Comparison of ENCODE assay signal across 17 cellular contexts in the genomic region with DNA sequence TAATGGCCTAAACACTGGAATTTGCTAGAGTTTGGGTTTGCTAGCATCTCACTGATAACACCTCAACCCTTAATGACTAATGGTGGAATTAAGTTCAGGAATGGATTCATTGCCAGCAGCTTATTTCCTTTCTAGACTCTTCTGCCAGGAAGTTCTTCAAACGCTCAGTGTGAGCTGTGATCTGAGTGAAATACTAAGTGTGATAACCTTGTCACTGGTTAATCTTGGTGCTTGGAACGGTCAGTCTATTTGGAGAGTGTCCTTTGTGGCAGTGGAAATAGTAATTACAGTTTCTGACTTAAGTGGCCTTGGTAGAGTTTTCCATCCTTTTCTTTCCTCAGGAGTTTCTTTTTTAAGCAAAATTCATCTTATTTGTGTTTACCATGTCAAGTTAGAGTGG.
"Had no signal": no experiment of that assay in that cellular context is flagged by ENCODE, and none has a peak within 500 bp of the region (broad histone marks: within the 10 kb centered on the region; RNA-seq: fewer than 3 reads in every experiment).

No MANE protein-coding gene starts in this region.

- H3K27ac ChIP-seq: colonic mucosa, parathyroid adenoma, suprapubic skin, thyroid gland, upper lobe of left lung, uterus had no signal

- ATAC-seq: naive thymus-derived CD4-positive, alpha-beta T cell; stimulated activated effector memory CD8-positive, alpha-beta T cell treated with anti-CD3 and anti-CD28 coated beads, Interleukin-12 subunit alpha, Interleukin-12 subunit beta, amount 100 ng/mL, for 72 hours; stimulated activated naive CD8-positive, alpha-beta T cell treated with anti-CD3 and anti-CD28 coated beads, Interleukin-15, Interleukin-2, amounts not matched to agents 100 U/mL and 50 U/mL, for 24 hours had no signal

- DNase-seq: colonic mucosa; dermis blood vessel endothelial cell; foreskin melanocyte; immature natural killer cell; mesendoderm; naive thymus-derived CD4-positive, alpha-beta T cell; nephron progenitor cell; small intestine; stimulated activated CD4-positive, alpha-beta T cell treated with anti-CD3 and anti-CD28 coated beads, Interleukin-2, amount 100 ng/mL, for 48 hours; stimulated activated CD8-positive, alpha-beta memory T cell treated with anti-CD3 and anti-CD28 coated beads, Interleukin-4, amount 100 ng/mL, for 48 hours; stimulated activated naive CD8-positive, alpha-beta T cell treated with anti-CD3 and anti-CD28 coated beads, Interleukin-15, Interleukin-2, amounts not matched to agents 100 U/mL and 50 U/mL, for 24 hours; thyroid gland; upper lobe of left lung; uterus had no signal

- H3K9me3 ChIP-seq: colonic mucosa, suprapubic skin, thyroid gland, upper lobe of left lung, uterus had no signal

- H3K4me1 ChIP-seq: colonic mucosa, suprapubic skin, thyroid gland, upper lobe of left lung, uterus had no signal

- H3K27me3 ChIP-seq: colonic mucosa, suprapubic skin, thyroid gland, upper lobe of left lung, uterus had no signal

- H3K4me3 ChIP-seq: colonic mucosa, suprapubic skin, thyroid gland, upper lobe of left lung, uterus had no signal

- H3K36me3 ChIP-seq: colonic mucosa, uterus had no signal
